ENCODE assay signal across 32 cellular contexts in genomic region chr5:93830893-93831292, GRCh38.
"Had no signal": no experiment of that assay in that cellular context is flagged by ENCODE, and none has a peak within 500 bp of the region (broad histone marks: within the 10 kb centered on the region; RNA-seq: fewer than 3 reads in every experiment).

No MANE protein-coding gene starts in this region.

- H3K4me1 ChIP-seq: breast epithelium had no signal

- H3K4me3 ChIP-seq: breast epithelium, MG63, PC-9 had no signal

- ATAC-seq: Right ventricle myocardium inferior had no signal

- H3K27ac ChIP-seq: breast epithelium, PC-9, RWPE1, VCaP had no signal

- H3K9me3 ChIP-seq: MG63 had no signal

- H3K4me2 ChIP-seq: PC-9 had no signal

- DNase-seq: activated B cell treated with CpG ODN at 0.5 μM for 24 hours; activated CD4-positive, alpha-beta memory T cell treated with anti-CD3 and anti-CD28 coated beads for 36 hours; activated CD4-positive, alpha-beta T cell treated with anti-CD3 and anti-CD28 coated beads for 4 hours; activated CD4-positive, alpha-beta T cell treated with anti-CD3 and anti-CD28 coated beads, Interleukin-2, amount 50 U/mL, for 1 hour; activated CD4-positive, CD25-positive, alpha-beta regulatory T cell treated with anti-CD3 and anti-CD28 coated beads, Interleukin-2, amount 50 U/mL, for 72 hours; activated CD8-positive, alpha-beta memory T cell treated with anti-CD3 and anti-CD28 coated beads, Interleukin-2, amount 50 U/mL, for 4 hours; activated effector memory CD4-positive, alpha-beta T cell treated with Interleukin-2 at 50 U/mL for 16 hours; activated naive CD4-positive, alpha-beta T cell treated with anti-CD3 and anti-CD28 coated beads, Interleukin-2, amount 10 ng/mL, durations not matched to agents 7 days and 5 days; activated naive CD8-positive, alpha-beta T cell treated with anti-CD3 and anti-CD28 coated beads for 36 hours; activated T-cell treated with anti-CD3 and anti-CD28 coated beads for 4 hours; activated T-cell treated with anti-CD3 and anti-CD28 coated beads, Interleukin-2, amount 50 U/mL, for 48 hours; Karpas-422; NCI-H1048; NCI-H1105 treated with DMSO at 0.1 percent for 48 hours; NCI-H1436; NCI-H1694; NCI-H1930; NCI-H2081 treated with DMSO at 0.1 percent for 48 hours; NCI-H345; NCI-H524 treated with DMSO at 0.1 percent for 48 hours; NCI-H748 treated with DMSO at 0.1 percent for 48 hours; NK-92 treated with Interleukin-12 subunit alpha and Interleukin-12 subunit beta, amount 100 ng/mL, for 24 hours; PC-9; SIG-M5; T-helper 1 cell; T-helper 2 cell; T-helper 9 cell had no signal

- H3K27me3 ChIP-seq: breast epithelium, MG63 had no signal

- H3K27ac Mint-ChIP-seq: activated B cell treated with CpG ODN at 0.5 μM for 24 hours; activated CD4-positive, alpha-beta memory T cell treated with anti-CD3 and anti-CD28 coated beads for 36 hours; activated naive CD4-positive, alpha-beta T cell treated with anti-CD3 and anti-CD28 coated beads, Interleukin-2, amount 10 ng/mL, durations not matched to agents 7 days and 5 days; activated naive CD8-positive, alpha-beta T cell treated with anti-CD3 and anti-CD28 coated beads for 36 hours had no signal

- H2AFZ ChIP-seq: PC-9 had no signal

- H3K36me3 ChIP-seq: breast epithelium had no signal
